8 cellular contexts compared by ENCODE assay signal in genomic region chr1:211828584-211829342, GRCh38. TPM values are rescaled to one million over a fixed set of nuclear protein-coding genes. Genes with fewer than 3 reads are reported as not detected.
A peak's percentile ranks its signal among the peaks of the same experiment; 100 is the strongest.
DNase-seq lines count a peak whose midpoint lies in the region; TF ChIP-seq lines count a peak whose summit lies in the region.

No MANE protein-coding gene starts in this region.

- H3K4me1 ChIP-seq in DOHH2 (ENCODE audit: control insufficient read depth, low read length) (peaks cover 20% of the 10 kb centered on the region), OCI-LY3 (ENCODE audit: low read length) (peaks cover 36% of the 10 kb centered on the region), parathyroid adenoma (no peaks in the 10 kb centered on the region)

- H3K9ac ChIP-seq in OCI-LY3 (ENCODE audit: low read length) (no peak overlapping the region), parathyroid adenoma (no peak overlapping the region)

- H3K79me2 ChIP-seq in DOHH2 (ENCODE audit: control insufficient read depth, low read length) (peaks cover 2% of the 10 kb centered on the region; the same call in 1 of the 2 replicates), OCI-LY3 (ENCODE audit: low read length) (peaks cover 23% of the 10 kb centered on the region), parathyroid adenoma (no peaks in the 10 kb centered on the region)

- DNase-seq in endothelial cell (ENCODE audit: low spot score) (no peak), midbrain (lab: John Stamatoyannopoulos, UW) (no peak), UCSD-AML1 (lab: John Stamatoyannopoulos, UW; ENCODE audit: unreplicated experiment) (no peak), HCEC 1CT (no peak), AG20443 (ENCODE audit: low spot score) (no peak)

- H3K27me3 ChIP-seq in DOHH2 (ENCODE audit: control insufficient read depth, low read length): no peaks in the 10 kb centered on the region
- no peaks in the 10 kb centered on the region for H3K27me3 ChIP-seq in OCI-LY3 (ENCODE audit: low read depth, low read length)
- no peaks in the 10 kb centered on the region for H3K27me3 ChIP-seq in parathyroid adenoma (ENCODE audit: control insufficient read depth, insufficient read depth, low read length)

- H3K4me2 ChIP-seq in DOHH2 (ENCODE audit: low read length) (peak overlapping the region; percentile 85), OCI-LY3 (ENCODE audit: low read length) (peak overlapping the region; percentile 99; the same call in 1 of the 2 replicates), parathyroid adenoma (ENCODE audit: low read length) (peak overlapping the region; percentile 78)

- H4K20me1 ChIP-seq in DOHH2 (ENCODE audit: control insufficient read depth, insufficient read depth, low read depth, low read length) (no peaks in the 10 kb centered on the region), OCI-LY3 (ENCODE audit: insufficient read depth, low read length) (no peaks in the 10 kb centered on the region)

- TF ChIP-seq CTCF in DOHH2 (IDR thresholded peaks at IDR 0.05; ENCODE audit: low read depth, low read length, poor library complexity, severe bottlenecking): no peak
- no peak for TF ChIP-seq CTCF in OCI-LY3 (IDR thresholded peaks at IDR 0.05; ENCODE audit: low read depth, low read length)
- TF ChIP-seq CTCF in endothelial cell (IDR thresholded peaks at IDR 0.05; ENCODE audit: unreplicated experiment): no peak
- no peak for TF ChIP-seq CTCF in parathyroid adenoma (IDR thresholded peaks at IDR 0.05)

- no peak overlapping the region for H3K27ac Mint-ChIP-seq in endothelial cell (ENCODE audit: unreplicated experiment)

- no peaks in the 10 kb centered on the region for H3K36me3 Mint-ChIP-seq in endothelial cell (ENCODE audit: low read depth, unreplicated experiment)

- no peak overlapping the region for H3K27ac ChIP-seq in DOHH2 (ENCODE audit: low read depth, low read length)
- H3K27ac ChIP-seq in OCI-LY3 (ENCODE audit: low read length): no peak overlapping the region
- no peak overlapping the region for H3K27ac ChIP-seq in parathyroid adenoma

- H3K9me2 ChIP-seq in DOHH2 (replicated peaks; ENCODE audit: control insufficient read depth, low read length): no peaks in the 10 kb centered on the region

- peaks cover 5% of the 10 kb centered on the region; the same call in 1 of the 2 replicates for H3K36me3 ChIP-seq in DOHH2 (ENCODE audit: control insufficient read depth, low read length)
- H3K36me3 ChIP-seq in OCI-LY3 (replicated peaks; ENCODE audit: low read depth, low read length): peaks cover 17% of the 10 kb centered on the region
- no peaks in the 10 kb centered on the region for H3K36me3 ChIP-seq in parathyroid adenoma (ENCODE audit: control insufficient read depth, insufficient read depth, low read length)

- H3K27me3 Mint-ChIP-seq in endothelial cell (ENCODE audit: unreplicated experiment): peaks cover 3% of the 10 kb centered on the region

- H3K9me3 ChIP-seq in DOHH2 (ENCODE audit: control insufficient read depth, insufficient read depth, low read length): no peaks in the 10 kb centered on the region
- no peaks in the 10 kb centered on the region for H3K9me3 ChIP-seq in OCI-LY3 (ENCODE audit: insufficient read depth, low read length)
- H3K9me3 ChIP-seq in parathyroid adenoma (ENCODE audit: control insufficient read depth, low read length): no peaks in the 10 kb centered on the region

- H3F3A ChIP-seq in DOHH2 (ENCODE audit: control insufficient read depth, insufficient read depth): peaks cover 10% of the 10 kb centered on the region

- peak overlapping the region; percentile 96 for H3K4me3 Mint-ChIP-seq in endothelial cell (ENCODE audit: unreplicated experiment)

- H2AFZ ChIP-seq in OCI-LY3 (ENCODE audit: low read depth, low read length) (no peak overlapping the region), parathyroid adenoma (no peak overlapping the region)

- H3K9me3 Mint-ChIP-seq in endothelial cell (ENCODE audit: unreplicated experiment): no peaks in the 10 kb centered on the region

- no peak overlapping the region for H3K4me3 ChIP-seq in DOHH2 (ENCODE audit: low read length)
- no peak overlapping the region for H3K4me3 ChIP-seq in OCI-LY3 (ENCODE audit: low read length)
- peak overlapping the region; percentile 60 for H3K4me3 ChIP-seq in parathyroid adenoma (ENCODE audit: low read depth, low read length)

- H3K4me1 Mint-ChIP-seq in endothelial cell (ENCODE audit: unreplicated experiment): peaks cover 12% of the 10 kb centered on the region

RNA-seq across cellular contexts. Expression of gene LPGAT1, which starts 1.8 kb away (rescaled TPM):
- 34.7 TPM for total RNA-seq in endothelial cell (ENCODE audit: unreplicated experiment)
